In genomic region chr2:96103388-96103705, GRCh38 we compare ENCODE assay signal across 1 cellular context.
TF ChIP-seq lines count a peak whose summit lies in the region.

No MANE protein-coding gene starts in this region.

TF ChIP-seq in WTC11, 78 proteins besides CTCF, POLR2A, EP300 and RAD21 (continued from another document):
- TF ChIP-seq HMGXB4 (CRISPR knock-in tag; IDR thresholded peaks at IDR 0.05), result no peak
TF ChIP-seq in WTC11: peak in this region for 0.
